In genomic region chr5:76718381-76718832, GRCh38 we compare ENCODE assay signal across 15 cellular contexts. TPM values are rescaled to one million over a fixed set of nuclear protein-coding genes. Genes with fewer than 3 reads are reported as not detected.
DNase-seq lines count a peak whose midpoint lies in the region; ATAC-seq and TF ChIP-seq lines count a peak whose summit lies in the region.
"Had no signal": no experiment of that assay in that cellular context is flagged by ENCODE, and none has a peak within 500 bp of the region (broad histone marks: within the 10 kb centered on the region; RNA-seq: fewer than 3 reads in every experiment).

No MANE protein-coding gene starts in this region.

- H3K36me3 ChIP-seq in SK-N-SH (replicated peaks in 1 of 2; ENCODE audit: control insufficient read depth in 1 of 2, insufficient read depth in 2 of 2, low read length in 1 of 2): peaks cover 9 to 12% of the 10 kb centered on the region in 2 experiments
- H3K36me3 ChIP-seq in fibroblast of lung (ENCODE audit: control insufficient read depth, insufficient read depth, low read length): peaks cover 5% of the 10 kb centered on the region
- no peaks in the 10 kb centered on the region for H3K36me3 ChIP-seq in psoas muscle (ENCODE audit: insufficient read depth in 1 of 2, low read depth in 1 of 2)

- TF ChIP-seq CTCF in SK-N-SH (IDR thresholded peaks at IDR 0.05) (no peak), VCaP (conservative IDR thresholded peaks at IDR 0.05) (no peak), fibroblast of lung (conservative IDR thresholded peaks at IDR 0.05 in 1 of 2, IDR thresholded peaks at IDR 0.05 in 1 of 2; ENCODE audit: low read depth in 1 of 2, low read length in 2 of 2) (no peak), retinal pigment epithelial cell (conservative IDR thresholded peaks at IDR 0.05; ENCODE audit: low read depth, low read length) (no peak), psoas muscle (IDR thresholded peaks at IDR 0.05) (no peak)

- H3K79me2 ChIP-seq in SK-N-SH (ENCODE audit: insufficient read depth) (peaks cover 73% of the 10 kb centered on the region), fibroblast of lung (ENCODE audit: control insufficient read depth, insufficient read depth, low read length) (peaks cover 72% of the 10 kb centered on the region)

- no peaks in the 10 kb centered on the region for H3K27me3 ChIP-seq in SK-N-SH (ENCODE audit: insufficient read depth)
- no peaks in the 10 kb centered on the region for H3K27me3 ChIP-seq in fibroblast of lung (ENCODE audit: control insufficient read depth, insufficient read depth, low read length)
- peaks cover 0 to 45% (median 4%) of the 10 kb centered on the region in 3 donors for H3K27me3 ChIP-seq in psoas muscle (ENCODE audit: insufficient read depth in 3 of 3, low read length in 2 of 3)

- H4K20me1 ChIP-seq in SK-N-SH (ENCODE audit: insufficient read depth) (peaks cover 41% of the 10 kb centered on the region), fibroblast of lung (ENCODE audit: control insufficient read depth, extremely low read depth, insufficient read depth, low read length) (no peaks in the 10 kb centered on the region)

- TF ChIP-seq RAD21 in SK-N-SH (IDR thresholded peaks at IDR 0.05; ENCODE audit: low read length): no peak

- H3K4me1 ChIP-seq in SK-N-SH (ENCODE audit: control insufficient read depth in 1 of 2, insufficient read depth in 2 of 2, low read depth in 1 of 2, low read length in 1 of 2): peaks cover 17 to 18% of the 10 kb centered on the region in 2 experiments; a peak in 3 of 4 replicates
- peaks cover 5% of the 10 kb centered on the region for H3K4me1 ChIP-seq in fibroblast of lung (ENCODE audit: control insufficient read depth, extremely low read depth, insufficient read depth, low read length)
- H3K4me1 ChIP-seq in psoas muscle: no peaks in the 10 kb centered on the region

- H3K27ac ChIP-seq in SK-N-SH (ENCODE audit: low read depth in 2 of 2, low read length in 1 of 2) (peak overlapping the region; percentile 28 to 82; a peak in 3 of 4 replicates), VCaP (peak overlapping the region; percentile 73), fibroblast of lung (ENCODE audit: insufficient read depth, low read length) (peak overlapping the region; percentile 83), psoas muscle (no peak overlapping the region)
- H3K27ac ChIP-seq: 22Rv1 had no signal

- CTCF ChIA-PET in SK-N-SH (lab: Yijun Ruan, JAX): interaction anchor here (0.6 to 1.1 kb wide), 2 partner anchors 57 to 1569 kb away, joined by 3 to 4 read pairs; no protein-coding TSS in a partner anchor

- no peaks in the 10 kb centered on the region for H3K9me2 ChIP-seq in SK-N-SH

- DNase-seq in SK-N-SH (no peak), fibroblast of lung (ENCODE audit: low read depth in 2 of 2) (peak in 1 of 2 donors; percentile 78), retinal pigment epithelial cell (ENCODE audit: low read depth) (no peak), head of caudate nucleus (no peak), psoas muscle (no peak)
- no peak for DNase-seq in activated CD4-positive, CD25-positive, alpha-beta regulatory T cell (lab: John Stamatoyannopoulos, UW)
- DNase-seq: activated CD8-positive, alpha-beta memory T cell treated with anti-CD3 and anti-CD28 coated beads for 24 hours; effector CD8-positive, alpha-beta T cell; midbrain; MV-4-11; NCI-H226; T-helper 17 cell had no signal

- H3K4me3 ChIP-seq in SK-N-SH (ENCODE audit: low read depth in 2 of 2, low read length in 1 of 2): peak overlapping the region; percentile 83 to 86; a peak in 3 of 4 replicates
- peak overlapping the region; percentile 89 to 94 (median 92) for H3K4me3 ChIP-seq in fibroblast of lung (replicated peaks in 1 of 4; ENCODE audit: control extremely low read depth in 1 of 4, insufficient read depth in 1 of 4, low read depth in 3 of 4, low read length in 4 of 4)
- H3K4me3 ChIP-seq in retinal pigment epithelial cell (ENCODE audit: low read length): peak overlapping the region; percentile 70
- H3K4me3 ChIP-seq in psoas muscle: no peak overlapping the region

- H3K4me2 ChIP-seq in SK-N-SH: peak overlapping the region; percentile 88
- peak overlapping the region; percentile 89 for H3K4me2 ChIP-seq in fibroblast of lung (ENCODE audit: extremely low read depth, insufficient read depth, low read length)

- intact Hi-C loops in head of caudate nucleus (cut with DNase I): no loop called here
- intact Hi-C loops in psoas muscle (cut with DNase I): no loop called here

- H3K9me3 ChIP-seq in SK-N-SH (no peaks in the 10 kb centered on the region), fibroblast of lung (ENCODE audit: control insufficient read depth, insufficient read depth, low read depth, low read length) (no peaks in the 10 kb centered on the region), psoas muscle (no peaks in the 10 kb centered on the region)

- ATAC-seq in SK-N-SH treated with all-trans-retinoic acid at 6 μM for 48 hours: no peak; the same call in 2 of the 3 replicates
- no peak for ATAC-seq in psoas muscle
- ATAC-seq: T-helper 17 cell had no signal

- no peak for TF ChIP-seq EP300 in SK-N-SH (IDR thresholded peaks at IDR 0.05; ENCODE audit: borderline replicate concordance in 1 of 2, low read depth in 1 of 2, low read length in 1 of 2)

- peaks cover 16% of the 10 kb centered on the region for H3F3A ChIP-seq in SK-N-SH (replicated peaks; ENCODE audit: insufficient read depth)

- POLR2A ChIA-PET in SK-N-SH (lab: Yijun Ruan, JAX): no interaction called here

- H3K9ac ChIP-seq in SK-N-SH: peak overlapping the region; percentile 93; the same call in 1 of the 2 replicates
- peak overlapping the region; percentile 17 for H3K9ac ChIP-seq in fibroblast of lung (ENCODE audit: insufficient read depth, low read length)

- H2AFZ ChIP-seq in SK-N-SH (ENCODE audit: low read depth) (no peak overlapping the region), fibroblast of lung (ENCODE audit: low read length) (no peak overlapping the region)

- WGBS in SK-N-SH (ENCODE audit: low lambda C conversion rate): 61% methylated on average over 5 of the region's 5 CpGs
- WGBS in psoas muscle, 3 donors: 71 to 80% (median 78%) methylated on average over 5 of the region's 5 CpGs

TF ChIP-seq in SK-N-SH, 30 proteins besides CTCF, POLR2A, EP300 and RAD21:
- 0 out of 2 replicates have a peak, but pooled peaks have one; percentile 2 for TF ChIP-seq POLR2AphosphoS5 (IDR thresholded peaks at IDR 0.05; ENCODE audit: low read depth, low read length)
- no peak for TF ChIP-seq FOXJ3 (CRISPR knock-in tag; IDR thresholded peaks at IDR 0.05)

TF ChIP-seq in SK-N-SH treated with all-trans-retinoic acid at 6 μM for 48 hours, 23 proteins besides CTCF, POLR2A, EP300 and RAD21 (continues in another document):
- TF ChIP-seq ISL1 (CRISPR knock-in tag; IDR thresholded peaks at IDR 0.05) (no peak), ZFP3 (CRISPR knock-in tag; IDR thresholded peaks at IDR 0.05) (no peak), CREB5 (CRISPR knock-in tag; IDR thresholded peaks at IDR 0.05; ENCODE audit: low read depth) (no peak), OSR1 (CRISPR knock-in tag; IDR thresholded peaks at IDR 0.05) (no peak), CSRNP3 (CRISPR knock-in tag; IDR thresholded peaks at IDR 0.05) (no peak), ZC3H10 (CRISPR knock-in tag; IDR thresholded peaks at IDR 0.05) (no peak), ESRRG (CRISPR knock-in tag; IDR thresholded peaks at IDR 0.05) (no peak), ZNF8 (CRISPR knock-in tag; IDR thresholded peaks at IDR 0.05) (no peak), PPARA (CRISPR knock-in tag; IDR thresholded peaks at IDR 0.05; ENCODE audit: borderline replicate concordance) (no peak)

RNA-seq across cellular contexts. Expression of gene F2R, which starts 2.5 kb away (rescaled TPM):
- polyA plus RNA-seq in SK-N-SH (2012; rRNA removed) (212 and 301 TPM in 2 replicates), fibroblast of lung (700 and 797 TPM in 2 replicates), psoas muscle (1 to 10 TPM; 1.1 to 2.3 (median 2.0) TPM)
- 237 and 260 TPM in 2 replicates for polyA plus RNA-seq in SK-N-SH (2012; cell fraction: cytosol; rRNA removed)
- 68.3 and 126 TPM in 2 replicates for polyA plus RNA-seq in SK-N-SH (2012; cell fraction: nucleus; rRNA removed)
- total RNA-seq in fibroblast of lung (164 and 265 TPM in 2 replicates), psoas muscle (1 to 10 TPM; 1.3 to 3.5 (median 1.9) TPM)
- 319 and 383 TPM in 2 replicates for polyA plus RNA-seq in fibroblast of lung (2012)
- polyA minus RNA-seq in fibroblast of lung (ENCODE audit: low replicate concordance): 553 and 578 TPM in 2 replicates

Comparison
In these comparisons a context has a peak if more than half of its experiments do, and no peak if none do; other contexts are left out.
1. RNA of gene F2R, which starts 2.5 kb away (polyA plus RNA-seq): 319 to 797 TPM in fibroblast of lung and 68.3 to 301 TPM in SK-N-SH; 1.1 to 2.3 TPM in psoas muscle; every median in the first group is over 10 times any median in the second.